8 cellular contexts compared by ENCODE assay signal in genomic region chr19:52786464-52787354, GRCh38. TPM values are rescaled to one million over a fixed set of nuclear protein-coding genes. Genes with fewer than 3 reads are reported as not detected.
DNase-seq lines count a peak whose midpoint lies in the region; ATAC-seq and TF ChIP-seq lines count a peak whose summit lies in the region.
"Not testable (repeated sequence)": the region's sequence is repeated elsewhere in the genome, so short reads cannot be mapped to it uniquely, and the experiment has no call there.

ZNF600 (minus strand) TSS chr19:52786791; CDS start chr19:52778888, 7,903 bp downstream.

- H2AFZ ChIP-seq in parathyroid adenoma, result peak within 1 kb of the TSS; percentile 83

- WGBS in heart right ventricle, 2 donors, result 1 to 2% methylated on average over 47 of the region's 47 CpGs
- WGBS in suprapubic skin, result 1% methylated on average over 43 of the region's 47 CpGs

- not testable (repeated sequence) for H3K9me3 ChIP-seq in heart right ventricle; parathyroid adenoma (ENCODE audit: control insufficient read depth, low read length); suprapubic skin

- peak; percentile 96 to 100 (median 99) for ATAC-seq in heart right ventricle

- H3K27ac ChIP-seq in heart right ventricle (peak within 1 kb of the TSS in 9 of 10 donors; percentile 19 to 79 (median 56)), parathyroid adenoma (peak within 1 kb of the TSS; percentile 59), suprapubic skin (peak within 1 kb of the TSS; percentile 73)

- not testable (repeated sequence) for H3K27me3 ChIP-seq in heart right ventricle; parathyroid adenoma (ENCODE audit: control insufficient read depth, insufficient read depth, low read length); suprapubic skin

- TF ChIP-seq EP300 in suprapubic skin (IDR thresholded peaks at IDR 0.05), result not testable (repeated sequence)

- peaks cover 11% of the 10 kb centered on the region for H3K4me1 Mint-ChIP-seq in HFFc6 (ENCODE audit: low read depth)
- H3K4me1 Mint-ChIP-seq in T-helper 2 cell treated with Interferon-gamma antibody and Interleukin-4, amounts not matched to agents 5 μg/mL and 100 μg/mL, for 36 hours (ENCODE audit: low read depth), result peaks cover 18% of the 10 kb centered on the region

- H3K4me1 ChIP-seq in heart right ventricle (peaks cover 0 to 19% (median 6%) of the 10 kb centered on the region in 9 donors), suprapubic skin (peaks cover 16% of the 10 kb centered on the region)
- not testable (repeated sequence) for H3K4me1 ChIP-seq in parathyroid adenoma

- H3K27me3 Mint-ChIP-seq in HFFc6 (ENCODE audit: insufficient read depth); T-helper 2 cell treated with Interferon-gamma antibody and Interleukin-4, amounts not matched to agents 5 μg/mL and 100 μg/mL, for 36 hours (ENCODE audit: low read depth): not testable (repeated sequence)

- H3K4me3 Mint-ChIP-seq in HFFc6, result peak within 1 kb of the TSS; percentile 94
- H3K4me3 Mint-ChIP-seq in T-helper 2 cell treated with Interferon-gamma antibody and Interleukin-4, amounts not matched to agents 5 μg/mL and 100 μg/mL, for 36 hours, result peak within 1 kb of the TSS; percentile 78

- H3K4me2 ChIP-seq in parathyroid adenoma (ENCODE audit: low read length), result peak within 1 kb of the TSS; percentile 89

- H3K4me3 ChIP-seq in heart right ventricle (peak within 1 kb of the TSS; percentile 42 to 84 (median 68)), parathyroid adenoma (ENCODE audit: low read depth, low read length) (peak within 1 kb of the TSS; percentile 67), suprapubic skin (peak within 1 kb of the TSS; percentile 75)

- H3K36me3 ChIP-seq in heart right ventricle; parathyroid adenoma (ENCODE audit: control insufficient read depth, insufficient read depth, low read length); suprapubic skin: not testable (repeated sequence)

- intact Hi-C loops in heart right ventricle (cut with DNase I), result not testable (repeated sequence)

- peaks cover 18% of the 10 kb centered on the region for H3K36me3 Mint-ChIP-seq in HFFc6 (ENCODE audit: low read depth)
- H3K36me3 Mint-ChIP-seq in T-helper 2 cell treated with Interferon-gamma antibody and Interleukin-4, amounts not matched to agents 5 μg/mL and 100 μg/mL, for 36 hours (ENCODE audit: low read depth), result peaks cover 40% of the 10 kb centered on the region

- H3K27ac Mint-ChIP-seq in HFFc6, result peak within 1 kb of the TSS; percentile 74
- peak within 1 kb of the TSS; percentile 75 for H3K27ac Mint-ChIP-seq in T-helper 2 cell treated with Interferon-gamma antibody and Interleukin-4, amounts not matched to agents 5 μg/mL and 100 μg/mL, for 36 hours

- TF ChIP-seq CTCF in HFFc6 (IDR thresholded peaks at IDR 0.05), result peak; percentile 30; the same call in 1 of the 2 replicates
- peak in 7 of 9 donors; percentile 22 to 32 (median 30) for TF ChIP-seq CTCF in heart right ventricle (IDR thresholded peaks at IDR 0.05)
- TF ChIP-seq CTCF in parathyroid adenoma (IDR thresholded peaks at IDR 0.05), result not testable (repeated sequence)
- TF ChIP-seq CTCF in suprapubic skin (IDR thresholded peaks at IDR 0.05), result peak in 1 of 2 donors; percentile 34

- DNase-seq in GM04504 (ENCODE audit: low read depth) (peak; percentile 45), HFFc6 (peak; percentile 68), NCI-H1105 (lab: John Stamatoyannopoulos, UW) (peak; percentile 69), amniotic epithelial cell (ENCODE audit: low read depth) (peak; percentile 73), heart right ventricle (peak; percentile 69 to 84), suprapubic skin (ENCODE audit: low spot score in 2 of 2) (peak; percentile 94 to 96)
- peak; percentile 58 for DNase-seq in T-helper 2 cell treated with Interferon-gamma antibody and Interleukin-4, amounts not matched to agents 5 μg/mL and 100 μg/mL, for 36 hours (ENCODE audit: low spot score)

- peak within 1 kb of the TSS; percentile 11 for H3K9ac ChIP-seq in parathyroid adenoma

- not testable (repeated sequence) for TF ChIP-seq POLR2A in suprapubic skin (IDR thresholded peaks at IDR 0.05)

- not testable (repeated sequence) for H3K79me2 ChIP-seq in parathyroid adenoma

- H3K9me3 Mint-ChIP-seq in HFFc6, result peaks cover 39% of the 10 kb centered on the region
- H3K9me3 Mint-ChIP-seq in T-helper 2 cell treated with Interferon-gamma antibody and Interleukin-4, amounts not matched to agents 5 μg/mL and 100 μg/mL, for 36 hours, result peaks cover 56% of the 10 kb centered on the region

RNA-seq across cellular contexts. Expression of gene ZNF600, which starts in this region (rescaled TPM):
- total RNA-seq in HFFc6 (2021; fragmentation: NEBNext Ultra II Directional; extraction: Animal tissue kit (Norgen Biotek cat#: 25700)), result 1 to 10 TPM; 2.1 to 3.7 (median 3.1) TPM
- 1 to 10 TPM; 1.5 to 4.0 (median 2.5) TPM for total RNA-seq in heart right ventricle
- polyA plus RNA-seq in heart right ventricle, result 1 to 10 TPM; 1.7 to 6.9 TPM
- total RNA-seq in suprapubic skin, result 10 to 100 TPM in 2 of 4 donors, 1 to 10 TPM in 2; 8.1 to 30.0 (median 10.9) TPM

Comparison
In these comparisons a context has a peak if more than half of its experiments do, and no peak if none do; other contexts are left out.
1. Peak in every context shown above with its lines: DNase-seq, ATAC-seq, H3K4me3 ChIP-seq and H3K27ac ChIP-seq.
2. DNase-seq: peak in every context shown above with its lines; median percentile 95 in suprapubic skin; 76 in heart right ventricle; 73 in amniotic epithelial cell; 69 in NCI-H1105; 68 in HFFc6; 58 in T-helper 2 cell treated with Interferon-gamma antibody and Interleukin-4, amounts not matched to agents 5 μg/mL and 100 μg/mL, for 36 hours; 45 in GM04504.